Comparison of ENCODE assay signal across 1 cellular context in genomic region chr7:149478754-149479153, GRCh38.
TF ChIP-seq lines count a peak whose summit lies in the region.

No MANE protein-coding gene starts in this region.

TF ChIP-seq in HepG2, 621 proteins besides CTCF, POLR2A, EP300 and RAD21:
- TF ChIP-seq SIN3A (IDR thresholded peaks at IDR 0.05; ENCODE audit: borderline replicate concordance, low read depth, low read length) (no peak), ZFP82 (CRISPR knock-in tag; IDR thresholded peaks at IDR 0.05; ENCODE audit: borderline replicate concordance) (peak; percentile 83; the same call in 1 of the 2 replicates), KMT2A (CRISPR knock-in tag; IDR thresholded peaks at IDR 0.05) (no peak)
